ENCODE assay signal across 13 cellular contexts in genomic region chr3:135141092-135141491, GRCh38.
"Had no signal": no experiment of that assay in that cellular context is flagged by ENCODE, and none has a peak within 500 bp of the region (broad histone marks: within the 10 kb centered on the region; RNA-seq: fewer than 3 reads in every experiment).

No MANE protein-coding gene starts in this region.

- H3K4me1 ChIP-seq: thyroid gland had no signal

- ATAC-seq: activated CD4-positive, CD25-positive, alpha-beta regulatory T cell treated with anti-CD3 and anti-CD28 coated beads, Interleukin-2, amount 50 U/mL, for 24 hours; esophagus mucosa; psoas muscle; sciatic nerve; stimulated activated naive CD8-positive, alpha-beta T cell treated with anti-CD3 and anti-CD28 coated beads, Interleukin-15, amount 100 ng/mL, for 72 hours had no signal

- H3K9me3 ChIP-seq: psoas muscle, thyroid gland had no signal

- H3K27ac ChIP-seq: cardiac muscle cell, psoas muscle, thyroid gland had no signal

- H3K27me3 ChIP-seq: thyroid gland had no signal

- H3K4me3 ChIP-seq: cardiac muscle cell, psoas muscle, thyroid gland had no signal

- H3K36me3 ChIP-seq: cardiac muscle cell, thyroid gland had no signal

- DNase-seq: activated CD4-positive, alpha-beta T cell treated with anti-CD3 and anti-CD28 coated beads, Interleukin-2, amount 50 U/mL, for 1 hour; activated naive CD4-positive, alpha-beta T cell; aorta; kidney glomerular epithelial cell; nephron progenitor cell; stimulated activated naive CD8-positive, alpha-beta T cell treated with anti-CD3 and anti-CD28 coated beads, Interleukin-15, amount 100 ng/mL, for 72 hours; T1000; thyroid gland had no signal
